Comparison of ENCODE assay signal across 33 cellular contexts in the genomic region with DNA sequence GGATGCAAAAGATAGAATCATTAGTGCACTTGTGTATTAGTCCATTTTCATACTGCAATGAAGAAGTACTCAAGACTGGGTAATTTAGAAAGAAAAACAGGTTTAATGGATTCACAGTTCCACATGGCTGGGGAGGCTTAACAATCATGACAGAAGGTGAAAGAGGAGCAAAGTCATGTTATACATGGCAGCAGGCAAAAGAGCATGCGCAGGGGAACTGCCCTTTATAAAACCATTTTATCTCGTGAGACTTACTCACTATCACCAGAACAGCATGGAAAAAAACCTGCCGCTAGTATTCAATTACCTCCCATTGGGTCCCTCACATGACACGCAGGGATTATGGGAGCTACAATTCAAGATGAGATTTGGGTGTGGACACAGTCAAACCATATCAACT.
"Had no signal": no experiment of that assay in that cellular context is flagged by ENCODE, and none has a peak within 500 bp of the region (broad histone marks: within the 10 kb centered on the region; RNA-seq: fewer than 3 reads in every experiment).

No MANE protein-coding gene starts in this region.

- ATAC-seq: activated naive CD4-positive, alpha-beta T cell treated with anti-CD3 and anti-CD28 coated beads, Interleukin-2, amount 50 U/mL, for 72 hours; activated naive CD8-positive, alpha-beta T cell treated with anti-CD3 and anti-CD28 coated beads, Interleukin-2, amount 50 U/mL, for 24 hours; activated T-cell treated with anti-CD3 and anti-CD28 coated beads, Interleukin-2, amount 50 U/mL, for 4 hours; activated T-cell treated with anti-CD3 and anti-CD28 coated beads, Interleukin-2, amount 50 U/mL, for 72 hours; activated T-helper 17 cell treated with anti-CD3 and anti-CD28 coated beads, Interleukin-2, amount 50 U/mL, for 72 hours; body of pancreas had no signal

- H3K4me1 ChIP-seq: adrenal gland, body of pancreas, breast epithelium had no signal

- H3K27me3 ChIP-seq: adrenal gland, ascending aorta, body of pancreas, brain microvascular endothelial cell, breast epithelium, cardiac muscle cell had no signal

- DNase-seq: activated effector memory CD4-positive, alpha-beta T cell treated with anti-CD3 and anti-CD28 coated beads, Interleukin-2, amount 50 U/mL, for 16 hours; activated effector memory CD4-positive, alpha-beta T cell treated with Interleukin-2 at 50 U/mL for 16 hours; activated gamma-delta T cell; activated gamma-delta T cell treated with Interleukin-2 at 50 U/mL for 16 hours; activated naive CD4-positive, alpha-beta T cell; activated naive CD4-positive, alpha-beta T cell treated with anti-CD3 and anti-CD28 coated beads for 36 hours; activated naive CD4-positive, alpha-beta T cell treated with anti-CD3 and anti-CD28 coated beads, Interleukin-2, amount 10 ng/mL, durations not matched to agents 7 days and 5 days; activated naive CD4-positive, alpha-beta T cell treated with anti-CD3 and anti-CD28 coated beads, Interleukin-2, amount 50 U/mL, for 16 hours; activated naive CD4-positive, alpha-beta T cell treated with Interleukin-2 at 50 U/mL for 16 hours; activated naive CD8-positive, alpha-beta T cell treated with anti-CD3 and anti-CD28 coated beads for 36 hours; activated naive CD8-positive, alpha-beta T cell treated with anti-CD3 and anti-CD28 coated beads, Interleukin-2, amount 10 ng/mL, durations not matched to agents 7 days and 5 days; activated naive CD8-positive, alpha-beta T cell treated with anti-CD3 and anti-CD28 coated beads, Interleukin-2, amount 50 U/mL, for 24 hours; activated T-cell treated with anti-CD3 and anti-CD28 coated beads, Interleukin-2, amount 50 U/mL, for 24 hours; activated T-cell treated with anti-CD3 and anti-CD28 coated beads, Interleukin-2, amount 50 U/mL, for 4 hours; activated T-cell treated with anti-CD3 and anti-CD28 coated beads, Interleukin-2, amount 50 U/mL, for 48 hours; activated T-cell treated with anti-CD3 and anti-CD28 coated beads, Interleukin-2, amount 50 U/mL, for 72 hours; adrenal gland; amniotic stem cell; amygdala; anterior cingulate cortex; aorta; body of pancreas; brain microvascular endothelial cell; caudate nucleus; central memory CD4-positive, alpha-beta T cell; cerebellar nuclear complex had no signal

- H3K27ac ChIP-seq: adrenal gland, ascending aorta, body of pancreas, brain microvascular endothelial cell, breast epithelium, cardiac muscle cell had no signal

- FAIRE-seq: astrocyte, bronchial epithelial cell had no signal

- H3K4me3 ChIP-seq: adrenal gland, ascending aorta, body of pancreas, breast epithelium, cardiac muscle cell had no signal

- H3K9me3 ChIP-seq: adrenal gland, ascending aorta, body of pancreas, breast epithelium had no signal

- H3K36me3 ChIP-seq: adrenal gland, ascending aorta, brain microvascular endothelial cell, breast epithelium, cardiac muscle cell had no signal
